Comparison of ENCODE assay signal across 21 cellular contexts in genomic region chr3:166608132-166608531, GRCh38.
"Had no signal": no experiment of that assay in that cellular context is flagged by ENCODE, and none has a peak within 500 bp of the region (broad histone marks: within the 10 kb centered on the region; RNA-seq: fewer than 3 reads in every experiment).

No MANE protein-coding gene starts in this region.

- FAIRE-seq: HTR-8/SVneo had no signal

- H3K27ac ChIP-seq: HL-60, RWPE1 had no signal

- ATAC-seq: Panc1, SK-N-SH treated with all-trans-retinoic acid at 6 μM for 48 hours, T-helper 17 cell had no signal

- DNase-seq: KBM-7, NCI-H1092, NCI-H1105 treated with DMSO at 0.1 percent for 48 hours, NCI-H1436, NCI-H187, NCI-H2029, NCI-H2081 treated with DMSO at 0.1 percent for 48 hours, NCI-H2171 treated with DMSO at 0.1 percent for 48 hours, NCI-H345, NCI-H446 treated with DMSO at 0.1 percent for 48 hours, NCI-H510A treated with DMSO at 0.1 percent for 48 hours, NCI-H526, NCI-H748 treated with DMSO at 0.1 percent for 48 hours, SHP77, T-helper 1 cell, T-helper 17 cell had no signal
